20 cellular contexts compared by ENCODE assay signal in genomic region chr2:237652854-237653253, GRCh38.
"Had no signal": no experiment of that assay in that cellular context is flagged by ENCODE, and none has a peak within 500 bp of the region (broad histone marks: within the 10 kb centered on the region; RNA-seq: fewer than 3 reads in every experiment).

No MANE protein-coding gene starts in this region.

- H3K9me3 Mint-ChIP-seq: natural killer cell treated with Interleukin-12 subunit alpha and Interleukin-12 subunit beta and Interleukin-15 and Interleukin-18, amount 100 ng/mL, for 72 hours had no signal

- H3K79me2 ChIP-seq: hepatocyte had no signal

- H3K27me3 ChIP-seq: esophagus muscularis mucosa, hepatocyte, tibial nerve had no signal

- H2AFZ ChIP-seq: hepatocyte had no signal

- H3K4me2 ChIP-seq: hepatocyte had no signal

- H3K36me3 Mint-ChIP-seq: natural killer cell treated with Interleukin-12 subunit alpha and Interleukin-12 subunit beta and Interleukin-15 and Interleukin-18, amount 100 ng/mL, for 72 hours had no signal

- H3K27ac ChIP-seq: esophagus muscularis mucosa, hepatocyte, lower lobe of right lung, skin epidermis, tibial nerve had no signal

- H3K9me3 ChIP-seq: esophagus muscularis mucosa, lower lobe of right lung had no signal

- H3K4me1 ChIP-seq: lower lobe of right lung, tibial nerve had no signal

- FAIRE-seq: bronchial epithelial cell, endothelial cell of umbilical vein, urothelium cell line had no signal

- H3K36me3 ChIP-seq: esophagus muscularis mucosa, lower lobe of right lung, tibial nerve had no signal

- H3K27me3 Mint-ChIP-seq: stimulated activated naive CD8-positive, alpha-beta T cell treated with anti-CD3 and anti-CD28 coated beads, Interleukin-15, Interleukin-2, amounts not matched to agents 100 ng/mL and 50 ng/mL, for 24 hours had no signal

- H3K4me3 Mint-ChIP-seq: activated naive CD8-positive, alpha-beta T cell; activated T-cell treated with anti-CD3 and anti-CD28 coated beads, Interleukin-2, amount 50 U/mL, for 72 hours; natural killer cell treated with Interleukin-12 subunit alpha and Interleukin-12 subunit beta and Interleukin-15 and Interleukin-18, amount 100 ng/mL, for 72 hours; stimulated activated naive CD8-positive, alpha-beta T cell treated with anti-CD3 and anti-CD28 coated beads, Interleukin-15, Interleukin-2, amounts not matched to agents 100 ng/mL and 50 ng/mL, for 24 hours had no signal

- DNase-seq: activated CD4-positive, alpha-beta T cell treated with anti-CD3 and anti-CD28 coated beads, Interleukin-2, amount 50 U/mL, for 1 hour; activated CD4-positive, CD25-positive, alpha-beta regulatory T cell treated with anti-CD3 and anti-CD28 coated beads, Interleukin-2, amount 50 U/mL, for 72 hours; activated CD8-positive, alpha-beta memory T cell treated with anti-CD3 and anti-CD28 coated beads for 24 hours; activated CD8-positive, alpha-beta memory T cell treated with anti-CD3 and anti-CD28 coated beads, Interleukin-2, amount 50 U/mL, for 48 hours; activated gamma-delta T cell; activated T-cell treated with anti-CD3 and anti-CD28 coated beads, Interleukin-2, amount 50 U/mL, for 72 hours; effector CD4-positive, alpha-beta T cell; lower lobe of right lung; posterior cingulate gyrus; T1000 had no signal

- H3K4me3 ChIP-seq: esophagus muscularis mucosa, hepatocyte, lower lobe of right lung, skin epidermis, tibial nerve had no signal

- ATAC-seq: activated T-cell treated with anti-CD3 and anti-CD28 coated beads, Interleukin-2, amount 50 U/mL, for 72 hours; lower lobe of right lung; natural killer cell treated with Interleukin-12 subunit alpha and Interleukin-12 subunit beta and Interleukin-15 and Interleukin-18, amount 100 ng/mL, for 72 hours had no signal
